Comparison of ENCODE assay signal across 16 cellular contexts in genomic region chr1:205767248-205767647, GRCh38.
"Had no signal": no experiment of that assay in that cellular context is flagged by ENCODE, and none has a peak within 500 bp of the region (broad histone marks: within the 10 kb centered on the region; RNA-seq: fewer than 3 reads in every experiment).

No MANE protein-coding gene starts in this region.

- H3K27me3 ChIP-seq: gastroesophageal sphincter, heart right ventricle, ovary, tibial nerve, uterus had no signal

- H3K9me3 ChIP-seq: gastroesophageal sphincter, heart right ventricle, ovary, tibial nerve, uterus had no signal

- H3K27ac Mint-ChIP-seq: activated CD4-positive, alpha-beta T cell treated with anti-CD3 and anti-CD28 coated beads, Interleukin-2, amount 10 ng/mL, durations not matched to agents 24 days and 14 days; activated T-helper 1 cell treated with anti-CD3 and anti-CD28 coated beads, Interleukin-12 subunit alpha, Interleukin-12 subunit beta, Interleukin-2, Interleukin-4 antibody, amounts not matched to agents 30 ng/mL and 10 ng/mL and 1 ng/mL, durations not matched to agents 14 hours and 24 hours and 36 hours; endodermal cell had no signal

- ATAC-seq: gastroesophageal sphincter; heart right ventricle; left colon; stimulated activated effector memory CD8-positive, alpha-beta T cell treated with anti-CD3 and anti-CD28 coated beads, Interleukin-12 subunit alpha, Interleukin-12 subunit beta, amount 100 ng/mL, for 72 hours had no signal

- H3K4me1 ChIP-seq: heart right ventricle, tibial nerve, uterus had no signal

- H3K4me3 ChIP-seq: gastroesophageal sphincter, heart right ventricle, lung, ovary, tibial nerve, uterus had no signal

- H3K4me3 Mint-ChIP-seq: activated CD4-positive, alpha-beta T cell treated with anti-CD3 and anti-CD28 coated beads, Interleukin-2, amount 10 ng/mL, durations not matched to agents 24 days and 14 days; activated T-helper 1 cell treated with anti-CD3 and anti-CD28 coated beads, Interleukin-12 subunit alpha, Interleukin-12 subunit beta, Interleukin-2, Interleukin-4 antibody, amounts not matched to agents 30 ng/mL and 10 ng/mL and 1 ng/mL, durations not matched to agents 14 hours and 24 hours and 36 hours; endodermal cell; stimulated activated effector memory CD8-positive, alpha-beta T cell treated with anti-CD3 and anti-CD28 coated beads, Interleukin-12 subunit alpha, Interleukin-12 subunit beta, amount 100 ng/mL, for 72 hours had no signal

- H3K27me3 Mint-ChIP-seq: activated CD4-positive, alpha-beta T cell treated with anti-CD3 and anti-CD28 coated beads, Interleukin-2, amount 10 ng/mL, durations not matched to agents 24 days and 14 days had no signal

- FAIRE-seq: astrocyte, bronchial epithelial cell had no signal

- H3K9me3 Mint-ChIP-seq: activated CD4-positive, alpha-beta T cell treated with anti-CD3 and anti-CD28 coated beads, Interleukin-2, amount 10 ng/mL, durations not matched to agents 24 days and 14 days; activated T-helper 1 cell treated with anti-CD3 and anti-CD28 coated beads, Interleukin-12 subunit alpha, Interleukin-12 subunit beta, Interleukin-2, Interleukin-4 antibody, amounts not matched to agents 30 ng/mL and 10 ng/mL and 1 ng/mL, durations not matched to agents 14 hours and 24 hours and 36 hours; endodermal cell; stimulated activated effector memory CD8-positive, alpha-beta T cell treated with anti-CD3 and anti-CD28 coated beads, Interleukin-12 subunit alpha, Interleukin-12 subunit beta, amount 100 ng/mL, for 72 hours had no signal

- H3K36me3 ChIP-seq: ovary, uterus had no signal

- DNase-seq: activated CD4-positive, alpha-beta T cell treated with anti-CD3 and anti-CD28 coated beads, Interleukin-2, amount 10 ng/mL, durations not matched to agents 24 days and 14 days; activated naive CD4-positive, alpha-beta T cell; dermis blood vessel endothelial cell; endodermal cell; heart right ventricle; left colon; midbrain; ovary; uterus had no signal

- H3K27ac ChIP-seq: gastroesophageal sphincter, heart right ventricle, ovary, tibial nerve, uterus had no signal
